8 cellular contexts compared by ENCODE assay signal in the genomic region with DNA sequence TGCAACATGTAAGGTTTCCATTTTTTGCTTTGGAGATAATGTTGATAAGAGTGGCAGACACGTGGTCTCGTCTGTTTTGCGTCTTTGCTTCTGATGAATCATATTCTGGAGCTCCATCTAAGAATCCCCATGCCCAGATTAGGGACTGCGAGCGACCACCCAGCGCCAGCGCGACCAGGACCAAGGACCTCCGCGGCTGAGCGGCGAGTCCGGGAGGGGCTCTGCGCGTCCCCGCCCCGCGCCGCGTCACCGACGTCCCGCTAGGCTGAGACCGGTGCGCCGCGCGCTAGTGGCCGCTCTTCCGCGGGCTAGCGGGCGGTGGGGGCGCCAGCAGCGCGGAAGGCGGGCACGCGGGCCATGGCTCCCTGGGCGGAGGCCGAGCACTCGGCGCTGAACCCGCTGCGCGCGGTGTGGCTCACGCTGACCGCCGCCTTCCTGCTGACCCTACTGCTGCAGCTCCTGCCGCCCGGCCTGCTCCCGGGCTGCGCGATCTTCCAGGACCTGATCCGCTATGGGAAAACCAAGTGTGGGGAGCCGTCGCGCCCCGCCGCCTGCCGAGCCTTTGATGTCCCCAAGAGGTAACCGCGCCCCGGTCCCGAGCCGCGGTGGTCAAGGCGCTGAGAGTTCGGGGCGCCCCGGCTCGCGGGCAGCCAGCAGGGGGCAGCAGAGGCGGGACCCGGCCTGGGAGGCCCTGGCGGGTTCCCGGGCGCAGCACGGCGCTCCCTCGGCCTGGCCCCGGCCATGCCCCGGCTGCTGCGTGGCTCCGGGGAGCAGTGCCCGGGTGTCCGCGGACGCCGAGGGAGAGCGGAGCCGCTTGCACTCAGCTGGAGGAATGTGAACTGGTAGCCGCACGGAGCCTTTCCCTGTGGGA. TPM values are rescaled to one million over a fixed set of nuclear protein-coding genes. Genes with fewer than 3 reads are reported as not detected.
DNase-seq lines count a peak whose midpoint lies in the region; ATAC-seq lines count a peak whose summit lies in the region.

A gene (plus strand): TSS at position 263 of the 871 bp plus-strand sequence. CDS start 95 bp downstream, at position 358.

- peak; percentile 2 for DNase-seq in NCI-H128 (lab: John Stamatoyannopoulos, UW; ENCODE audit: unreplicated experiment)
- peak; percentile 60 to 80 (median 68) for DNase-seq in T-helper 2 cell
- DNase-seq in right cardiac atrium: peak; percentile 87 to 95 (median 95)
- no peak for DNase-seq in renal cortical epithelial cell (ENCODE audit: low read depth)
- peak; percentile 89 to 96 for DNase-seq in aorta

- H3K4me1 ChIP-seq in right cardiac atrium (ENCODE audit: control insufficient read depth, insufficient read depth, low read length) (peaks cover 2% of the 10 kb centered on the region), aorta (ENCODE audit: control insufficient read depth in 1 of 2, insufficient read depth in 2 of 2, low read length in 2 of 2) (no peaks in the 10 kb centered on the region)

- H3K4me3 ChIP-seq in right cardiac atrium (ENCODE audit: low read length) (peak within 1 kb of the TSS; percentile 69), aorta (ENCODE audit: low read length in 2 of 2) (peak within 1 kb of the TSS; percentile 62 to 76)

- H3K9me3 ChIP-seq in right cardiac atrium (ENCODE audit: control insufficient read depth, low read length) (no peaks in the 10 kb centered on the region), aorta (ENCODE audit: control insufficient read depth, low read length) (no peaks in the 10 kb centered on the region)

- under 1% methylated on average over 95 of the region's 95 CpGs for WGBS in right cardiac atrium
- 0 to 1% methylated on average over 77 to 95 of the region's 95 CpGs for WGBS in aorta, 2 donors

- H3K27ac ChIP-seq in angular gyrus (ENCODE audit: low read depth, low read length): peak within 1 kb of the TSS; percentile 98
- peak within 1 kb of the TSS; percentile 93 for H3K27ac ChIP-seq in right cardiac atrium (ENCODE audit: low read length)
- peak within 1 kb of the TSS; percentile 68 to 84 for H3K27ac ChIP-seq in aorta (ENCODE audit: low read depth in 1 of 2, low read length in 2 of 2)

- ATAC-seq in GM18498 (IDR thresholded peaks at IDR 0.05; ENCODE audit: unreplicated experiment) (peak; percentile 97), HG02763 (IDR thresholded peaks at IDR 0.05; ENCODE audit: unreplicated experiment) (peak; percentile 95), right cardiac atrium (peak; percentile 98), aorta (ENCODE audit: low FRiP score) (peak; percentile 98)

- H3K36me3 ChIP-seq in aorta (ENCODE audit: control insufficient read depth in 1 of 2, insufficient read depth in 2 of 2, low read length in 1 of 2): no peaks in the 10 kb centered on the region

- intact Hi-C loops in right cardiac atrium (cut with DNase I): loop anchor here in 3 of 4 donors (5.0 kb wide), 6 partner anchors 46 to 521 kb away; a partner anchor contains a TSS
- intact Hi-C loops in aorta (cut with DNase I): loop anchor here (1.0 to 10.0 kb wide), 7 partner anchors 49 to 521 kb away; a partner anchor contains a TSS

- H3K27me3 ChIP-seq in right cardiac atrium (ENCODE audit: control insufficient read depth, insufficient read depth) (no peaks in the 10 kb centered on the region), aorta (ENCODE audit: control insufficient read depth in 1 of 2, insufficient read depth in 2 of 2, low read length in 1 of 2) (no peaks in the 10 kb centered on the region)

RNA-seq across cellular contexts. Expression of the gene that starts here (rescaled TPM):
- total RNA-seq in right cardiac atrium: 10 to 100 TPM in 2 of 4 donors, 1 to 10 TPM in 2; 9.5 to 14.9 (median 11.0) TPM
- 9.7 TPM for polyA plus RNA-seq in right cardiac atrium
- 10.8 and 12.0 TPM in 2 replicates for total RNA-seq in renal cortical epithelial cell
- 10 to 100 TPM in 1 of 2 donors, 1 to 10 TPM in 1; 8.4 to 11.7 TPM for total RNA-seq in aorta
- polyA plus RNA-seq in aorta: 1 to 10 TPM; 6.1 to 7.8 TPM
